Comparison of ENCODE assay signal across 26 cellular contexts in the genomic region with DNA sequence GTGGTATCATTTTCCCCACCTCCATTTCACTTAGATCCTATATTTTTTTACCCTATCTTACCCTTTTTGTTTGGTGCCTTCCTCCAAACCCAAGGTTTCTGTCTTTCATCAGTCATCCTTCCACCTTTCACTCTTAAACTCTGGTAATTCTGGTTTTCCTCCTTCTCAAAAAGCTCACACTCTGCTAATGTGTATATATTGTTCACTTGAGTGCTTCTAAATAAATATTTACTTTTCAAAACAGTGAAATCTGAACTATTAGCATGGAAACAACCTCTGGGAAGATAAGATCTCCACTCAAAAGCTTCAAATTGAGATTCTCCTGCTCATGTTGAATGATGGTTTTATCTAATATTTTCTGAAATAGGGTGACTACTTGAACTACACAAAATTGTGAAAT. TPM values are rescaled to one million over a fixed set of nuclear protein-coding genes. Genes with fewer than 3 reads are reported as not detected.
DNase-seq lines count a peak whose midpoint lies in the region; ATAC-seq and TF ChIP-seq lines count a peak whose summit lies in the region.
"Had no signal": no experiment of that assay in that cellular context is flagged by ENCODE, and none has a peak within 500 bp of the region (broad histone marks: within the 10 kb centered on the region; RNA-seq: fewer than 3 reads in every experiment).

No MANE protein-coding gene starts in this region.

- peaks cover 10% of the 10 kb centered on the region for H3K36me3 Mint-ChIP-seq in T-helper 2 cell treated with Interferon-gamma antibody and Interleukin-4, amounts not matched to agents 5 μg/mL and 100 μg/mL, for 36 hours (ENCODE audit: low read depth)

- peak overlapping the region; percentile 17 for H3K4me2 ChIP-seq in parathyroid adenoma (ENCODE audit: low read length)

- TF ChIP-seq CTCF in LNCaP clone FGC (IDR thresholded peaks at IDR 0.05; ENCODE audit: control insufficient read depth, extremely low read depth, insufficient read depth): no peak
- no peak for TF ChIP-seq CTCF in VCaP (conservative IDR thresholded peaks at IDR 0.05)
- TF ChIP-seq CTCF in parathyroid adenoma (IDR thresholded peaks at IDR 0.05): no peak

- H3K9ac ChIP-seq in parathyroid adenoma: no peak overlapping the region

- H3K4me3 ChIP-seq in LNCaP clone FGC (ENCODE audit: low read depth, low read length) (peak overlapping the region; percentile 21), parathyroid adenoma (ENCODE audit: low read depth, low read length) (no peak overlapping the region)
- H3K4me3 ChIP-seq: body of pancreas, K562, lung, psoas muscle, transverse colon had no signal

- H3K27me3 ChIP-seq in parathyroid adenoma (ENCODE audit: control insufficient read depth, insufficient read depth, low read length): no peaks in the 10 kb centered on the region
- H3K27me3 ChIP-seq: BE2C, body of pancreas, neutrophil, transverse colon had no signal

- H3K9me3 ChIP-seq in parathyroid adenoma (ENCODE audit: control insufficient read depth, low read length): no peaks in the 10 kb centered on the region
- H3K9me3 ChIP-seq: BE2C, body of pancreas, neutrophil, psoas muscle, transverse colon had no signal

- no peak overlapping the region for H2AFZ ChIP-seq in parathyroid adenoma

- no peak for ATAC-seq in HG02970 (IDR thresholded peaks at IDR 0.05; ENCODE audit: low FRiP score, unreplicated experiment)
- ATAC-seq: body of pancreas, psoas muscle had no signal

- peaks cover 2% of the 10 kb centered on the region for H3K79me2 ChIP-seq in parathyroid adenoma

- H3K27me3 Mint-ChIP-seq in T-helper 2 cell treated with Interferon-gamma antibody and Interleukin-4, amounts not matched to agents 5 μg/mL and 100 μg/mL, for 36 hours (ENCODE audit: low read depth): no peaks in the 10 kb centered on the region

- H3K27ac ChIP-seq in VCaP: peak overlapping the region; percentile 54
- H3K27ac ChIP-seq in parathyroid adenoma: no peak overlapping the region
- H3K27ac ChIP-seq: body of pancreas, neutrophil, psoas muscle, RWPE1, transverse colon had no signal

- no peak overlapping the region for H3K4me3 Mint-ChIP-seq in T-helper 2 cell treated with Interferon-gamma antibody and Interleukin-4, amounts not matched to agents 5 μg/mL and 100 μg/mL, for 36 hours

- no peaks in the 10 kb centered on the region for H3K36me3 ChIP-seq in parathyroid adenoma (ENCODE audit: control insufficient read depth, insufficient read depth, low read length)
- H3K36me3 ChIP-seq: BE2C, transverse colon had no signal

- DNase-seq in T-helper 2 cell treated with Interferon-gamma antibody and Interleukin-4, amounts not matched to agents 5 μg/mL and 100 μg/mL, for 36 hours (ENCODE audit: low spot score): no peak
- DNase-seq in T-helper 2 cell: no peak
- DNase-seq in LNCaP clone FGC (ENCODE audit: low read depth): peak; percentile 52
- no peak for DNase-seq in ureter (ENCODE audit: low spot score)
- DNase-seq in amygdala (lab: John Stamatoyannopoulos, UW): no peak
- DNase-seq: activated CD4-positive, alpha-beta T cell treated with anti-CD3 and anti-CD28 coated beads, Interleukin-2, amount 50 U/mL, for 1 hour; activated CD8-positive, alpha-beta memory T cell treated with anti-CD3 and anti-CD28 coated beads, Interleukin-2, amount 50 U/mL, for 4 hours; BE2C; body of pancreas; COR-L47; glutamatergic neuron; HCEC 1CT; kidney glomerular epithelial cell; NCI-H1436; NCI-H526 treated with DMSO at 0.1 percent for 48 hours; psoas muscle; stimulated activated CD4-positive, alpha-beta T cell treated with anti-CD3 and anti-CD28 coated beads, Interleukin-15, amount 100 ng/mL, for 24 hours; transverse colon had no signal

- H3K4me1 ChIP-seq in parathyroid adenoma: no peaks in the 10 kb centered on the region
- H3K4me1 ChIP-seq: BE2C had no signal

- peak overlapping the region; percentile 19 for H3K27ac Mint-ChIP-seq in T-helper 2 cell treated with Interferon-gamma antibody and Interleukin-4, amounts not matched to agents 5 μg/mL and 100 μg/mL, for 36 hours
- H3K27ac Mint-ChIP-seq: activated T-helper 2 cell treated with anti-CD3 and anti-CD28 coated beads, Interferon-gamma antibody, Interleukin-2, Interleukin-4, amounts not matched to agents 10 μg/mL and 5 μg/mL and 100 μg/mL, durations not matched to agents 14 hours and 24 hours and 36 hours had no signal

- peaks cover 14% of the 10 kb centered on the region for H3K4me1 Mint-ChIP-seq in T-helper 2 cell treated with Interferon-gamma antibody and Interleukin-4, amounts not matched to agents 5 μg/mL and 100 μg/mL, for 36 hours (ENCODE audit: low read depth)

- no peaks in the 10 kb centered on the region for H3K9me3 Mint-ChIP-seq in T-helper 2 cell treated with Interferon-gamma antibody and Interleukin-4, amounts not matched to agents 5 μg/mL and 100 μg/mL, for 36 hours
- H3K9me3 Mint-ChIP-seq: activated T-helper 2 cell treated with anti-CD3 and anti-CD28 coated beads, Interferon-gamma antibody, Interleukin-2, Interleukin-4, amounts not matched to agents 10 μg/mL and 5 μg/mL and 100 μg/mL, durations not matched to agents 14 hours and 24 hours and 36 hours had no signal

RNA-seq across cellular contexts. Expression of gene XIAP, which starts 21.5 kb away (rescaled TPM):
- total RNA-seq in ureter: 66.6 TPM
